Comparison of ENCODE assay signal across 32 cellular contexts in the genomic region with DNA sequence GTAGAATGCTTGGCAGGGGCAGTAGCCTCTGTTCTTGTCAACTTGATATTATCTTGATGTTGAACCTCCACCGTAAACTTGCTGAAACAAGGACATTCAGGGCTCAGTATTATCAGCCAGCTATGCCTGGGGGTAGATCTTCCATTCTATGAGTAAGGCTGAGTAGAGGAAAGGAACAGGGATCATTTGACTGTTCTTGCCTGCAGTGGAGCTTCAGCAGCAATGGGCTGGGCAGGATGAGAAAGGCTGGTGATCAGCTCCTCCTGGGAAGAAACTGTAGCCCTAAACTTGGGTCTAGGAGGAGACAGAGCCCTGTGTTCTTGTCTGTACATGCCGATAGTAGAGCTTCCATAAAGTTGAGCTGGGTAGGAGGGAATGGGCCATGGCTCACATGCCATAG.
"Had no signal": no experiment of that assay in that cellular context is flagged by ENCODE, and none has a peak within 500 bp of the region (broad histone marks: within the 10 kb centered on the region; RNA-seq: fewer than 3 reads in every experiment).

No MANE protein-coding gene starts in this region.

- H3K9me3 ChIP-seq: adrenal gland, colonic mucosa, esophagus muscularis mucosa had no signal

- H3K27ac ChIP-seq: adrenal gland, body of pancreas, cardiac muscle cell, colonic mucosa, dorsolateral prefrontal cortex, esophagus muscularis mucosa, WERI-Rb-1 had no signal

- ATAC-seq: activated CD4-positive, alpha-beta T cell treated with anti-CD3 and anti-CD28 coated beads for 36 hours; activated CD8-positive, alpha-beta memory T cell treated with anti-CD3 and anti-CD28 coated beads, Interleukin-2, amount 10 ng/mL, durations not matched to agents 7 days and 5 days; activated CD8-positive, alpha-beta T cell treated with anti-CD3 and anti-CD28 coated beads, Interleukin-2, amount 10 ng/mL, durations not matched to agents 7 days and 5 days; activated naive CD8-positive, alpha-beta T cell treated with anti-CD3 and anti-CD28 coated beads, Interleukin-2, amount 50 U/mL, for 24 hours; body of pancreas; T-helper 17 cell had no signal

- H3K4me3 ChIP-seq: adrenal gland, body of pancreas, cardiac muscle cell, colonic mucosa, dorsolateral prefrontal cortex, esophagus muscularis mucosa had no signal

- H3K27me3 ChIP-seq: adrenal gland, body of pancreas, cardiac muscle cell, colonic mucosa, dorsolateral prefrontal cortex, esophagus muscularis mucosa had no signal

- H3K36me3 ChIP-seq: adrenal gland, cardiac muscle cell, colonic mucosa, esophagus muscularis mucosa, WERI-Rb-1 had no signal

- DNase-seq: activated B cell treated with CpG ODN at 0.5 μM for 24 hours; activated CD4-positive, alpha-beta memory T cell treated with anti-CD3 and anti-CD28 coated beads for 36 hours; activated CD4-positive, alpha-beta T cell treated with anti-CD3 and anti-CD28 coated beads for 36 hours; activated CD4-positive, alpha-beta T cell treated with anti-CD3 and anti-CD28 coated beads, Interleukin-2, amount 10 ng/mL, durations not matched to agents 24 days and 14 days; activated CD4-positive, CD25-positive, alpha-beta regulatory T cell treated with anti-CD3 and anti-CD28 coated beads, Interleukin-2, amount 50 U/mL, for 72 hours; activated CD8-positive, alpha-beta memory T cell treated with anti-CD3 and anti-CD28 coated beads, Interleukin-2, amount 10 ng/mL, durations not matched to agents 7 days and 5 days; activated CD8-positive, alpha-beta memory T cell treated with anti-CD3 and anti-CD28 coated beads, Interleukin-2, amount 50 U/mL, for 4 hours; activated CD8-positive, alpha-beta T cell treated with anti-CD3 and anti-CD28 coated beads, Interleukin-2, amount 10 ng/mL, durations not matched to agents 7 days and 5 days; activated effector memory CD4-positive, alpha-beta T cell treated with anti-CD3 and anti-CD28 coated beads, Interleukin-2, amount 50 U/mL, for 16 hours; activated naive CD4-positive, alpha-beta T cell treated with anti-CD3 and anti-CD28 coated beads for 36 hours; activated naive CD8-positive, alpha-beta T cell treated with anti-CD3 and anti-CD28 coated beads for 36 hours; activated naive CD8-positive, alpha-beta T cell treated with anti-CD3 and anti-CD28 coated beads, Interleukin-2, amount 50 U/mL, for 24 hours; activated T-cell treated with anti-CD3 and anti-CD28 coated beads, Interleukin-2, amount 50 U/mL, for 1 hour; activated T-cell treated with anti-CD3 and anti-CD28 coated beads, Interleukin-2, amount 50 U/mL, for 48 hours; adrenal gland; amygdala; aorta; body of pancreas; central memory CD4-positive, alpha-beta T cell; cerebellar nuclear complex; colonic mucosa; dorsolateral prefrontal cortex; effector memory CD4-positive, alpha-beta T cell; endodermal cell; erythroblast; head of caudate nucleus; T-helper 1 cell; T-helper 17 cell; T1000; WERI-Rb-1 had no signal

- H3K4me1 ChIP-seq: adrenal gland, body of pancreas, colonic mucosa, esophagus muscularis mucosa had no signal
